35 cellular contexts compared by ENCODE assay signal in genomic region chr18:11664286-11664685, GRCh38. TPM values are rescaled to one million over a fixed set of nuclear protein-coding genes. Genes with fewer than 3 reads are reported as not detected.
"Had no signal": no experiment of that assay in that cellular context is flagged by ENCODE, and none has a peak within 500 bp of the region (broad histone marks: within the 10 kb centered on the region; RNA-seq: fewer than 3 reads in every experiment).

No MANE protein-coding gene starts in this region.

- H3K27ac ChIP-seq: heart right ventricle, hepatocyte, left lung, lower lobe of right lung, ovary, right atrium auricular region, right lobe of liver, tibial nerve, uterus had no signal

- H3K9me3 Mint-ChIP-seq: naive thymus-derived CD8-positive, alpha-beta T cell; nephron; neural crest cell; stimulated activated memory B cell treated with anti-CD40 and anti-IgM and Interleukin-4, amounts not matched to agents 10 μg/mL and 1 μg/mL and 100 μg/mL, for 72 hours; stimulated activated naive CD8-positive, alpha-beta T cell treated with anti-CD3 and anti-CD28 coated beads, Interleukin-15, amount 100 ng/mL, for 72 hours; type B pancreatic cell had no signal

- H3K27me3 ChIP-seq: ovary, right atrium auricular region, right lobe of liver, uterus had no signal

- H3K4me3 Mint-ChIP-seq: naive thymus-derived CD8-positive, alpha-beta T cell; nephron; neural crest cell; stimulated activated memory B cell treated with anti-CD40 and anti-IgM and Interleukin-4, amounts not matched to agents 10 μg/mL and 1 μg/mL and 100 μg/mL, for 72 hours; stimulated activated naive CD8-positive, alpha-beta T cell treated with anti-CD3 and anti-CD28 coated beads, Interleukin-15, amount 100 ng/mL, for 72 hours; type B pancreatic cell had no signal

- H3K36me3 ChIP-seq: heart right ventricle, left lung, lower lobe of right lung, ovary, right atrium auricular region, right lobe of liver, tibial nerve, uterus had no signal

- H3K27ac Mint-ChIP-seq: naive thymus-derived CD8-positive, alpha-beta T cell; nephron; progenitor cell of endocrine pancreas; stimulated activated memory B cell treated with anti-CD40 and anti-IgM and Interleukin-4, amounts not matched to agents 10 μg/mL and 1 μg/mL and 100 μg/mL, for 72 hours; stimulated activated naive CD8-positive, alpha-beta T cell treated with anti-CD3 and anti-CD28 coated beads, Interleukin-15, amount 100 ng/mL, for 72 hours; type B pancreatic cell had no signal

- H3K4me1 ChIP-seq: heart right ventricle, left lung, lower lobe of right lung, right atrium auricular region, right lobe of liver, tibial nerve, uterus had no signal

- H3K4me3 ChIP-seq: heart right ventricle, hepatocyte, left lung, lower lobe of right lung, ovary, right atrium auricular region, right lobe of liver, smooth muscle cell, tibial nerve, uterus had no signal

- H3K9me3 ChIP-seq: heart right ventricle, left lung, lower lobe of right lung, ovary, right atrium auricular region, right lobe of liver, tibial nerve, uterus had no signal

- DNase-seq: heart right ventricle; kidney; left colon; left lung; lower lobe of right lung; mesendoderm; midbrain; naive thymus-derived CD8-positive, alpha-beta T cell; nucleus accumbens; ovary; right lobe of liver; stimulated activated CD4-positive, alpha-beta T cell treated with anti-CD3 and anti-CD28 coated beads, Interleukin-1b, Interleukin-23, amount 100 ng/mL, for 48 hours; stimulated activated CD4-positive, alpha-beta T cell treated with anti-CD3 and anti-CD28 coated beads, Interleukin-2, amount 100 ng/mL, for 48 hours; stimulated activated CD4-positive, alpha-beta T cell treated with anti-CD3 and anti-CD28 coated beads, Interleukin-4, amount 100 ng/mL, for 4 hours; stimulated activated CD8-positive, alpha-beta memory T cell treated with anti-CD3 and anti-CD28 coated beads, Interleukin-4, amount 100 ng/mL, for 48 hours; stimulated activated naive CD4-positive, alpha-beta T cell treated with Interleukin-2 at 50 U/mL for 16 hours; stimulated activated naive CD8-positive, alpha-beta T cell treated with anti-CD3 and anti-CD28 coated beads, Interleukin-15, amount 100 ng/mL, for 72 hours; substantia nigra; uterus had no signal

- H3K4me1 Mint-ChIP-seq: naive thymus-derived CD8-positive, alpha-beta T cell; stimulated activated memory B cell treated with anti-CD40 and anti-IgM and Interleukin-4, amounts not matched to agents 10 μg/mL and 1 μg/mL and 100 μg/mL, for 72 hours; stimulated activated naive CD8-positive, alpha-beta T cell treated with anti-CD3 and anti-CD28 coated beads, Interleukin-15, amount 100 ng/mL, for 72 hours had no signal

- H3K36me3 Mint-ChIP-seq: naive thymus-derived CD8-positive, alpha-beta T cell; stimulated activated memory B cell treated with anti-CD40 and anti-IgM and Interleukin-4, amounts not matched to agents 10 μg/mL and 1 μg/mL and 100 μg/mL, for 72 hours; type B pancreatic cell had no signal

- ATAC-seq: heart right ventricle; left colon; left lung; lower lobe of right lung; naive thymus-derived CD8-positive, alpha-beta T cell; right lobe of liver; stimulated activated memory B cell treated with anti-CD40 and anti-IgM and Interleukin-4, amounts not matched to agents 10 μg/mL and 1 μg/mL and 100 μg/mL, for 72 hours; stimulated activated naive CD8-positive, alpha-beta T cell treated with anti-CD3 and anti-CD28 coated beads, Interleukin-15, amount 100 ng/mL, for 72 hours had no signal

RNA-seq across cellular contexts. Expression of gene SLC35G4, which starts 54.9 kb away (rescaled TPM):
- total RNA-seq: heart right ventricle; hepatocyte; kidney; left colon; left lung; liver; lower lobe of right lung; mucosa of gallbladder; naive thymus-derived CD8-positive, alpha-beta T cell; neural crest cell; ovary; progenitor cell of endocrine pancreas; pulmonary artery endothelial cell; renal cortical epithelial cell; right atrium auricular region; right lobe of liver; skeletal muscle tissue; smooth muscle cell; temporal lobe; tibial nerve; ureter; uterus had no signal
- polyA plus RNA-seq: heart right ventricle; hepatocyte; liver; naive thymus-derived CD8-positive, alpha-beta T cell; ovary; smooth muscle cell had no signal
